ENCODE assay signal across 22 cellular contexts in the genomic region with DNA sequence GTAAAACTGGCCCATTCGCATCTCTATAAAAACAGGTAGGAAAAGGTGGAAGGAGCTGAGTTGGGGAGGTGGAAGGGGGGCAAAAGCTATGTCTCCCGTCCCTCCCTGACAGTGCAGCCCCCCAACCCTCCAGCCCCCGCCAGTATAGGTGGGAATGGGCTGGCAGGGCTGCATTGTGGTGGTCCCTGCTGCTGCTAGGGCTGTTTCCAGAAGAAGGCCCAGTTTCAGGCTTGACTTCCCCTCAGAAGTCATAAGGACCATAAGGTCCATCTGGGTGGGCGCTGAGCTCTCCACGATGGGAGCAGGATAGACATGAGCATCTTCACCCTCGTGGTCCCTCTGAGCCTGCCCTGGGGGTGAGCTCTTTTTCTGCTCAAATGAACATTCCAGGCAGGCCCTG.
"Had no signal": no experiment of that assay in that cellular context is flagged by ENCODE, and none has a peak within 500 bp of the region (broad histone marks: within the 10 kb centered on the region; RNA-seq: fewer than 3 reads in every experiment).

No MANE protein-coding gene starts in this region.

- H3K27me3 Mint-ChIP-seq: activated CD4-positive, alpha-beta T cell treated with anti-CD3 and anti-CD28 coated beads for 36 hours had no signal

- H3K9me3 ChIP-seq: colonic mucosa, esophagus squamous epithelium, pancreas, psoas muscle had no signal

- H3K4me3 ChIP-seq: colonic mucosa, esophagus squamous epithelium, left ventricle myocardium inferior, lung, pancreas, psoas muscle, smooth muscle cell, tibial nerve had no signal

- ATAC-seq: activated CD4-positive, alpha-beta T cell treated with anti-CD3 and anti-CD28 coated beads for 36 hours; activated CD8-positive, alpha-beta memory T cell treated with anti-CD3 and anti-CD28 coated beads, Interleukin-2, amount 10 ng/mL, durations not matched to agents 7 days and 5 days; activated CD8-positive, alpha-beta T cell treated with anti-CD3 and anti-CD28 coated beads, Interleukin-2, amount 10 ng/mL, durations not matched to agents 7 days and 5 days; pancreas; psoas muscle had no signal

- DNase-seq: activated CD4-positive, alpha-beta T cell treated with anti-CD3 and anti-CD28 coated beads for 36 hours; activated CD4-positive, CD25-positive, alpha-beta regulatory T cell; activated CD8-positive, alpha-beta memory T cell treated with anti-CD3 and anti-CD28 coated beads, Interleukin-2, amount 10 ng/mL, durations not matched to agents 7 days and 5 days; activated CD8-positive, alpha-beta T cell treated with anti-CD3 and anti-CD28 coated beads, Interleukin-2, amount 10 ng/mL, durations not matched to agents 7 days and 5 days; activated gamma-delta T cell; activated naive CD4-positive, alpha-beta T cell treated with anti-CD3 and anti-CD28 coated beads, Interleukin-2, amount 10 ng/mL, durations not matched to agents 7 days and 5 days; amygdala; colonic mucosa; effector CD8-positive, alpha-beta T cell; esophagus squamous epithelium; foreskin melanocyte; left ventricle myocardium inferior; nucleus accumbens; psoas muscle; stimulated activated CD4-positive, alpha-beta T cell treated with anti-CD3 and anti-CD28 coated beads, Interleukin-15, amount 100 ng/mL, for 24 hours; stimulated activated CD4-positive, alpha-beta T cell treated with anti-CD3 and anti-CD28 coated beads, Interleukin-2, amount 100 ng/mL, for 24 hours; stimulated activated naive CD4-positive, alpha-beta T cell treated with Interleukin-2 at 50 U/mL for 16 hours had no signal

- H3K4me3 Mint-ChIP-seq: activated CD4-positive, alpha-beta T cell treated with anti-CD3 and anti-CD28 coated beads for 36 hours; activated CD8-positive, alpha-beta memory T cell treated with anti-CD3 and anti-CD28 coated beads, Interleukin-2, amount 10 ng/mL, durations not matched to agents 7 days and 5 days; activated CD8-positive, alpha-beta T cell treated with anti-CD3 and anti-CD28 coated beads, Interleukin-2, amount 10 ng/mL, durations not matched to agents 7 days and 5 days; activated naive CD4-positive, alpha-beta T cell treated with anti-CD3 and anti-CD28 coated beads, Interleukin-2, amount 10 ng/mL, durations not matched to agents 7 days and 5 days had no signal

- H3K4me1 ChIP-seq: colonic mucosa, esophagus squamous epithelium, left ventricle myocardium inferior, pancreas, psoas muscle, tibial nerve had no signal

- H3K27me3 ChIP-seq: colonic mucosa, esophagus squamous epithelium, pancreas, tibial nerve had no signal

- H3K36me3 ChIP-seq: colonic mucosa, esophagus squamous epithelium, left ventricle myocardium inferior, pancreas, tibial nerve had no signal

- H3K27ac Mint-ChIP-seq: activated CD4-positive, alpha-beta T cell treated with anti-CD3 and anti-CD28 coated beads for 36 hours; activated CD8-positive, alpha-beta memory T cell treated with anti-CD3 and anti-CD28 coated beads, Interleukin-2, amount 10 ng/mL, durations not matched to agents 7 days and 5 days; activated naive CD4-positive, alpha-beta T cell treated with anti-CD3 and anti-CD28 coated beads, Interleukin-2, amount 10 ng/mL, durations not matched to agents 7 days and 5 days had no signal

- H3K27ac ChIP-seq: colonic mucosa, epithelial cell of prostate, esophagus squamous epithelium, left ventricle myocardium inferior, pancreas, psoas muscle, tibial nerve had no signal
